Comparison of ENCODE assay signal across 8 cellular contexts in genomic region chr7:106767498-106768323, GRCh38.
DNase-seq lines count a peak whose midpoint lies in the region; ATAC-seq and TF ChIP-seq lines count a peak whose summit lies in the region.

No MANE protein-coding gene starts in this region.

- WGBS in adrenal gland, 4 donors, result 67 to 78% (median 70%) methylated on average over 8 of the region's 8 CpGs

- no peaks in the 10 kb centered on the region for H3K36me3 Mint-ChIP-seq in activated naive CD8-positive, alpha-beta T cell treated with anti-CD3 and anti-CD28 coated beads, Interleukin-2, amount 10 ng/mL, durations not matched to agents 7 days and 5 days
- no peaks in the 10 kb centered on the region for H3K36me3 Mint-ChIP-seq in mesothelial cell of epicardium

- POLR2A ChIA-PET in activated naive CD8-positive, alpha-beta T cell treated with anti-CD3 and anti-CD28 coated beads, Interleukin-2, amount 10 ng/mL, durations not matched to agents 7 days and 5 days (lab: Charles Lee), result interaction anchor here (1.5 kb wide), 1 partner anchor 15 kb away, joined by 4 read pairs; no protein-coding TSS in a partner anchor

- H3K27ac Mint-ChIP-seq in activated naive CD8-positive, alpha-beta T cell treated with anti-CD3 and anti-CD28 coated beads, Interleukin-2, amount 10 ng/mL, durations not matched to agents 7 days and 5 days, result peak overlapping the region; percentile 68
- no peak overlapping the region for H3K27ac Mint-ChIP-seq in mesothelial cell of epicardium

- no peaks in the 10 kb centered on the region for H3K79me2 ChIP-seq in ACC112 (ENCODE audit: control insufficient read depth, insufficient read depth, low read length, unreplicated experiment)

- peak overlapping the region; percentile 75 for H3K4me3 Mint-ChIP-seq in activated naive CD8-positive, alpha-beta T cell treated with anti-CD3 and anti-CD28 coated beads, Interleukin-2, amount 10 ng/mL, durations not matched to agents 7 days and 5 days
- no peak overlapping the region for H3K4me3 Mint-ChIP-seq in mesothelial cell of epicardium

- H3K4me1 Mint-ChIP-seq in activated naive CD8-positive, alpha-beta T cell treated with anti-CD3 and anti-CD28 coated beads, Interleukin-2, amount 10 ng/mL, durations not matched to agents 7 days and 5 days, result peaks cover 16% of the 10 kb centered on the region
- peaks cover 10% of the 10 kb centered on the region for H3K4me1 Mint-ChIP-seq in mesothelial cell of epicardium

- H3K27me3 ChIP-seq in ACC112 (ENCODE audit: insufficient read depth, low read length), result no peaks in the 10 kb centered on the region
- no peaks in the 10 kb centered on the region for H3K27me3 ChIP-seq in skeletal muscle satellite cell (ENCODE audit: control insufficient read depth, insufficient read depth, low read length)
- H3K27me3 ChIP-seq in adrenal gland, result no peaks in the 10 kb centered on the region
- H3K27me3 ChIP-seq in WERI-Rb-1 (ENCODE audit: insufficient read depth, low read depth, severe bottlenecking), result no peaks in the 10 kb centered on the region

- H3K9me3 Mint-ChIP-seq in activated naive CD8-positive, alpha-beta T cell treated with anti-CD3 and anti-CD28 coated beads, Interleukin-2, amount 10 ng/mL, durations not matched to agents 7 days and 5 days, result no peaks in the 10 kb centered on the region
- no peaks in the 10 kb centered on the region for H3K9me3 Mint-ChIP-seq in mesothelial cell of epicardium

- H3K36me3 ChIP-seq in ACC112 (ENCODE audit: insufficient read depth, low read length) (no peaks in the 10 kb centered on the region), skeletal muscle satellite cell (ENCODE audit: insufficient read depth, low read length) (no peaks in the 10 kb centered on the region), adrenal gland (replicated peaks in 1 of 2) (no peaks in the 10 kb centered on the region), WERI-Rb-1 (no peaks in the 10 kb centered on the region)

- intact Hi-C loops in adrenal gland (cut with DNase I), result no loop called here

- no peaks in the 10 kb centered on the region for H3K9me3 ChIP-seq in skeletal muscle satellite cell (replicated peaks; ENCODE audit: low read length)
- H3K9me3 ChIP-seq in adrenal gland (replicated peaks in 1 of 3), result no peaks in the 10 kb centered on the region
- H3K9me3 ChIP-seq in WERI-Rb-1 (ENCODE audit: severe bottlenecking), result no peaks in the 10 kb centered on the region

- no peak for DNase-seq in activated naive CD8-positive, alpha-beta T cell treated with anti-CD3 and anti-CD28 coated beads, Interleukin-2, amount 10 ng/mL, durations not matched to agents 7 days and 5 days
- DNase-seq in adrenal gland, result no peak
- DNase-seq in mesothelial cell of epicardium (ENCODE audit: low spot score in 2 of 2, unreplicated experiment in 2 of 2), result no peak
- DNase-seq in WERI-Rb-1, result no peak

- H3K27me3 Mint-ChIP-seq in activated naive CD8-positive, alpha-beta T cell treated with anti-CD3 and anti-CD28 coated beads, Interleukin-2, amount 10 ng/mL, durations not matched to agents 7 days and 5 days, result no peaks in the 10 kb centered on the region
- no peaks in the 10 kb centered on the region for H3K27me3 Mint-ChIP-seq in mesothelial cell of epicardium (ENCODE audit: low read depth)

- peak overlapping the region; percentile 26 for H2AFZ ChIP-seq in ACC112 (ENCODE audit: low read length, unreplicated experiment)

- H3K4me2 ChIP-seq in skeletal muscle satellite cell (ENCODE audit: low read length), result peak overlapping the region; percentile 64

- ATAC-seq in GM18909 (IDR thresholded peaks at IDR 0.05; ENCODE audit: poor library complexity, unreplicated experiment) (peak; percentile 76), HG03108 (IDR thresholded peaks at IDR 0.05; ENCODE audit: unreplicated experiment) (peak; percentile 56)
- peak; percentile 68 for ATAC-seq in activated naive CD8-positive, alpha-beta T cell treated with anti-CD3 and anti-CD28 coated beads, Interleukin-2, amount 10 ng/mL, durations not matched to agents 7 days and 5 days (ENCODE audit: low read depth)

- H3K27ac ChIP-seq in ACC112 (ENCODE audit: low read depth, low read length), result peak overlapping the region; percentile 91
- H3K27ac ChIP-seq in adrenal gland, result no peak overlapping the region
- H3K27ac ChIP-seq in WERI-Rb-1, result no peak overlapping the region

- peak overlapping the region; percentile 61 for H3K4me3 ChIP-seq in ACC112 (ENCODE audit: low read depth, low read length)
- peak overlapping the region; percentile 38 for H3K4me3 ChIP-seq in skeletal muscle satellite cell (ENCODE audit: low read length)
- H3K4me3 ChIP-seq in adrenal gland, result peak overlapping the region in 2 of 4 donors; percentile 11 to 22
- H3K4me3 ChIP-seq in WERI-Rb-1 (ENCODE audit: low read depth, low read length), result no peak overlapping the region

- TF ChIP-seq CTCF in adrenal gland (IDR thresholded peaks at IDR 0.05) (no peak), mesothelial cell of epicardium (IDR thresholded peaks at IDR 0.05; ENCODE audit: unreplicated experiment) (no peak), WERI-Rb-1 (IDR thresholded peaks at IDR 0.05; ENCODE audit: low read depth, low read length) (no peak)

- H3K9ac ChIP-seq in skeletal muscle satellite cell (ENCODE audit: low read depth, low read length), result peak overlapping the region; percentile 40

- H3K4me1 ChIP-seq in ACC112 (ENCODE audit: control insufficient read depth, insufficient read depth, low read length, unreplicated experiment) (peaks cover 41% of the 10 kb centered on the region), skeletal muscle satellite cell (ENCODE audit: control insufficient read depth, insufficient read depth, low read length) (peaks cover 38% of the 10 kb centered on the region), adrenal gland (replicated peaks in 1 of 2) (peaks cover 0 to 9% of the 10 kb centered on the region in 2 donors)

- TF ChIP-seq POLR2A in adrenal gland (IDR thresholded peaks at IDR 0.05), result no peak
